9 cellular contexts compared by ENCODE assay signal in the genomic region with DNA sequence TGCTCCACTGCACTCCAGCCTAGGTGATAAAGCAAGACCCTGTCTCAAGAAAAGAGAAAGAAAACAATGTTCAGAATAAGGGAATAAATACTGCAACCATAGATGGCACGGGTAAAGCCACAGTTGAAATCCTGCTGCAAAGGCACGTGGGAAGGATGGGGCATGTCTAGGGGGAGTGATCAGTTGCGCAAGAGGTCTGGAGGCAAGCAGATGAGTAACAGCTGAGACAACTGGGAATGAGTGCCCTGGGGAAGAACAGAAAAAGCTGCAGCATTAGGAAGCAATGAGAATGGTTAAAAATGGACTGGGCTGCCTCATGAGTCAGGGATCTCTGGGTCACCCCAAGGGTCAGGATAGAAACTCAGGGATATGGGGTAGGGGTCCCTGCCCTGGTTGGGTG.
A peak's percentile ranks its signal among the peaks of the same experiment; 100 is the strongest.
DNase-seq lines count a peak whose midpoint lies in the region; ATAC-seq, FAIRE-seq and TF ChIP-seq lines count a peak whose summit lies in the region.
"Had no signal": no experiment of that assay in that cellular context is flagged by ENCODE, and none has a peak within 500 bp of the region (broad histone marks: within the 10 kb centered on the region; RNA-seq: fewer than 3 reads in every experiment).

No MANE protein-coding gene starts in this region.

- TF ChIP-seq POLR2A in gastrocnemius medialis (IDR thresholded peaks at IDR 0.05) (peak in 1 of 2 donors; percentile 10), GM12891 (IDR thresholded peaks at IDR 0.05; ENCODE audit: low read depth, low read length) (no peak)

- no peak for FAIRE-seq in GM12891 (lab: Jason Lieb, UNC)

- H3K36me3 ChIP-seq in SK-N-MC (ENCODE audit: insufficient read depth, low read length), result no peaks in the 10 kb centered on the region
- no peaks in the 10 kb centered on the region for H3K36me3 ChIP-seq in gastrocnemius medialis

- no peak overlapping the region for H3K4me3 ChIP-seq in SK-N-MC
- no peak overlapping the region for H3K4me3 ChIP-seq in gastrocnemius medialis

- DNase-seq in GM04503 (ENCODE audit: low read depth) (peak; percentile 85), SK-N-MC (ENCODE audit: low read depth, low spot score) (peak; percentile 47), fibroblast of the conjunctiva (ENCODE audit: low read depth) (peak; percentile 87), gastrocnemius medialis (peak; percentile 84 to 87), DMS53 (lab: John Stamatoyannopoulos, UW) (no peak), GM12891 (ENCODE audit: insufficient read length, low spot score) (no peak)
- DNase-seq: activated B cell treated with CpG ODN at 0.5 μM for 24 hours had no signal

- H3K9me3 ChIP-seq in SK-N-MC (ENCODE audit: low read depth, low read length) (no peaks in the 10 kb centered on the region), gastrocnemius medialis (no peaks in the 10 kb centered on the region)

- ATAC-seq in gastrocnemius medialis (peak; percentile 79 to 83), GM19395 (IDR thresholded peaks at IDR 0.05; ENCODE audit: unreplicated experiment) (no peak), HG03159 (IDR thresholded peaks at IDR 0.05; ENCODE audit: unreplicated experiment) (no peak)

- H3K4me1 ChIP-seq in gastrocnemius medialis, result peaks cover 73 to 74% of the 10 kb centered on the region in 2 donors

- TF ChIP-seq CTCF in gastrocnemius medialis (IDR thresholded peaks at IDR 0.05 in 4 of 5, conservative IDR thresholded peaks at IDR 0.05 in 1 of 5), result no peak

- in situ Hi-C loops in gastrocnemius medialis (cut with MboI; ENCODE audit: low sequenced_read_pairs in 4 of 4), result loop anchor here (5.0 to 25.0 kb wide), 6 partner anchors 70 to 628 kb away; no protein-coding TSS in a partner anchor

- intact Hi-C loops in gastrocnemius medialis (cut with DNase I; ENCODE audit: low total_unique reads), result loop anchor here (1.0 to 10.0 kb wide), 4 partner anchors 11 to 630 kb away; no protein-coding TSS in a partner anchor

- H3K27ac ChIP-seq in SK-N-MC (no peak overlapping the region), gastrocnemius medialis (peak overlapping the region; percentile 69 to 76 (median 72))

- H3K27me3 ChIP-seq in gastrocnemius medialis, result no peaks in the 10 kb centered on the region

- no peak overlapping the region for H3K9ac ChIP-seq in SK-N-MC (ENCODE audit: insufficient read length)

TF ChIP-seq in GM12891, 5 proteins besides CTCF, POLR2A, EP300 and RAD21:
- no peak for TF ChIP-seq PAX5 (IDR thresholded peaks at IDR 0.05; ENCODE audit: insufficient read depth, low read length, severe bottlenecking)
- TF ChIP-seq SPI1 (IDR thresholded peaks at IDR 0.05; ENCODE audit: low read depth, low read length), result no peak
- no peak for TF ChIP-seq POU2F2 (IDR thresholded peaks at IDR 0.05; ENCODE audit: low read depth, low read length)
TF ChIP-seq in GM12891: peak in this region for 0.

Comparison
In these comparisons a context has a peak if more than half of its experiments do, and no peak if none do; other contexts are left out.
1. DNase-seq: peak in GM04503 (single experiment), SK-N-MC (single experiment), fibroblast of the conjunctiva (single experiment) and gastrocnemius medialis (2 of 2); none in DMS53 (single experiment) and GM12891 (single experiment).
2. ATAC-seq: peak in gastrocnemius medialis (2 of 2); none in GM19395 (single experiment) and HG03159 (single experiment).